Comparison of ENCODE assay signal across 28 cellular contexts in genomic region chr18:61496374-61496773, GRCh38.
"Had no signal": no experiment of that assay in that cellular context is flagged by ENCODE, and none has a peak within 500 bp of the region (broad histone marks: within the 10 kb centered on the region; RNA-seq: fewer than 3 reads in every experiment).

No MANE protein-coding gene starts in this region.

- H3K9me3 Mint-ChIP-seq: activated naive CD4-positive, alpha-beta T cell treated with anti-CD3 and anti-CD28 coated beads, Interleukin-2, amount 50 U/mL, for 24 hours; central memory CD8-positive, alpha-beta T cell; naive thymus-derived CD4-positive, alpha-beta T cell; neural crest cell; stimulated activated naive B cell treated with anti-CD40 and anti-IgM and Interleukin-4, amounts not matched to agents 10 μg/mL and 1 μg/mL and 100 μg/mL, for 72 hours had no signal

- H3K27ac ChIP-seq: epithelial cell of prostate, esophagus squamous epithelium, parathyroid adenoma, stomach, thyroid gland, upper lobe of left lung, vagina had no signal

- H3K36me3 ChIP-seq: esophagus squamous epithelium, stomach, thyroid gland, upper lobe of left lung, vagina had no signal

- H3K27me3 Mint-ChIP-seq: central memory CD8-positive, alpha-beta T cell; stimulated activated naive B cell treated with anti-CD40 and anti-IgM and Interleukin-4, amounts not matched to agents 10 μg/mL and 1 μg/mL and 100 μg/mL, for 72 hours had no signal

- H3K9ac ChIP-seq: parathyroid adenoma had no signal

- DNase-seq: activated CD4-positive, alpha-beta T cell treated with anti-CD3 and anti-CD28 coated beads for 48 hours; activated CD4-positive, alpha-beta T cell treated with anti-CD3 and anti-CD28 coated beads, Interleukin-2, amount 50 U/mL, for 48 hours; activated CD8-positive, alpha-beta memory T cell treated with anti-CD3 and anti-CD28 coated beads, Interleukin-2, amount 50 U/mL, for 4 hours; activated gamma-delta T cell treated with Interleukin-2 at 50 U/mL for 16 hours; activated T-cell treated with anti-CD3 and anti-CD28 coated beads, Interleukin-2, amount 50 U/mL, for 1 hour; anterior cingulate cortex; dermis blood vessel endothelial cell; effector CD4-positive, alpha-beta T cell; esophagus squamous epithelium; foreskin melanocyte; glutamatergic neuron; left colon; midbrain; naive thymus-derived CD4-positive, alpha-beta T cell; occipital lobe; right cardiac atrium; stimulated activated CD4-positive, alpha-beta T cell treated with anti-CD3 and anti-CD28 coated beads, Interleukin-15, amount 100 ng/mL, for 24 hours; stimulated activated CD4-positive, alpha-beta T cell treated with anti-CD3 and anti-CD28 coated beads, Interleukin-2, amount 100 ng/mL, for 24 hours; stimulated activated naive B cell treated with anti-CD40 and anti-IgM and Interleukin-4, amounts not matched to agents 10 μg/mL and 1 μg/mL and 100 μg/mL, for 72 hours; stomach; thyroid gland had no signal

- H3K36me3 Mint-ChIP-seq: activated naive CD4-positive, alpha-beta T cell treated with anti-CD3 and anti-CD28 coated beads, Interleukin-2, amount 50 U/mL, for 24 hours; naive thymus-derived CD4-positive, alpha-beta T cell; stimulated activated naive B cell treated with anti-CD40 and anti-IgM and Interleukin-4, amounts not matched to agents 10 μg/mL and 1 μg/mL and 100 μg/mL, for 72 hours had no signal

- H3K4me3 Mint-ChIP-seq: activated naive CD4-positive, alpha-beta T cell treated with anti-CD3 and anti-CD28 coated beads, Interleukin-2, amount 50 U/mL, for 24 hours; central memory CD8-positive, alpha-beta T cell; naive thymus-derived CD4-positive, alpha-beta T cell; neural crest cell; stimulated activated naive B cell treated with anti-CD40 and anti-IgM and Interleukin-4, amounts not matched to agents 10 μg/mL and 1 μg/mL and 100 μg/mL, for 72 hours had no signal

- H3K27ac Mint-ChIP-seq: activated naive CD4-positive, alpha-beta T cell treated with anti-CD3 and anti-CD28 coated beads, Interleukin-2, amount 50 U/mL, for 24 hours; naive thymus-derived CD4-positive, alpha-beta T cell; stimulated activated naive B cell treated with anti-CD40 and anti-IgM and Interleukin-4, amounts not matched to agents 10 μg/mL and 1 μg/mL and 100 μg/mL, for 72 hours had no signal

- ATAC-seq: left colon; naive thymus-derived CD4-positive, alpha-beta T cell; right cardiac atrium; stimulated activated naive B cell treated with anti-CD40 and anti-IgM and Interleukin-4, amounts not matched to agents 10 μg/mL and 1 μg/mL and 100 μg/mL, for 72 hours had no signal

- H3K27me3 ChIP-seq: esophagus squamous epithelium, thyroid gland, upper lobe of left lung, vagina had no signal

- H3K4me3 ChIP-seq: esophagus squamous epithelium, stomach, thyroid gland, upper lobe of left lung, vagina had no signal

- H3K4me1 ChIP-seq: esophagus squamous epithelium, parathyroid adenoma, stomach, thyroid gland, upper lobe of left lung, vagina had no signal

- H3K4me1 Mint-ChIP-seq: activated naive CD4-positive, alpha-beta T cell treated with anti-CD3 and anti-CD28 coated beads, Interleukin-2, amount 50 U/mL, for 24 hours; central memory CD8-positive, alpha-beta T cell; naive thymus-derived CD4-positive, alpha-beta T cell; neural crest cell; stimulated activated naive B cell treated with anti-CD40 and anti-IgM and Interleukin-4, amounts not matched to agents 10 μg/mL and 1 μg/mL and 100 μg/mL, for 72 hours had no signal

- H3K9me3 ChIP-seq: esophagus squamous epithelium, stomach, thyroid gland, upper lobe of left lung, vagina had no signal
